In genomic region chr17:20155258-20156195, GRCh38 we compare ENCODE assay signal across 1 cellular context.
TF ChIP-seq lines count a peak whose summit lies in the region.

No MANE protein-coding gene starts in this region.

TF ChIP-seq in HepG2, 621 proteins besides CTCF, POLR2A, EP300 and RAD21 (continued from another document and continues in another):
- TF ChIP-seq ZNF687 (CRISPR knock-in tag; IDR thresholded peaks at IDR 0.05) (peak; percentile 50; the same call in 1 of the 2 replicates), ZNF780A (CRISPR knock-in tag; IDR thresholded peaks at IDR 0.05) (no peak), ZNF543 (CRISPR knock-in tag; IDR thresholded peaks at IDR 0.05) (no peak), ZNF761 (CRISPR knock-in tag; conservative IDR thresholded peaks at IDR 0.05) (no peak), YY1 (IDR thresholded peaks at IDR 0.05; ENCODE audit: insufficient read depth, insufficient replicate concordance, low read depth, low read length) (no peak), GABPB1 (CRISPR knock-in tag; IDR thresholded peaks at IDR 0.05) (peak; percentile 50; the same call in 1 of the 2 replicates), ZNF232 (CRISPR knock-in tag; IDR thresholded peaks at IDR 0.05; ENCODE audit: borderline replicate concordance) (no peak), ARHGAP35 (CRISPR knock-in tag; IDR thresholded peaks at IDR 0.05; ENCODE audit: borderline replicate concordance) (no peak), KLF15 (CRISPR knock-in tag; IDR thresholded peaks at IDR 0.05; ENCODE audit: borderline replicate concordance) (no peak), NFRKB (IDR thresholded peaks at IDR 0.05) (no peak), ZNF564 (CRISPR knock-in tag; IDR thresholded peaks at IDR 0.05) (no peak), ZBTB8A (CRISPR knock-in tag; IDR thresholded peaks at IDR 0.05; ENCODE audit: borderline replicate concordance, low read depth) (no peak), HDAC6 (IDR thresholded peaks at IDR 0.05; ENCODE audit: low read depth, low read length) (no peak), ZNF772 (CRISPR knock-in tag; IDR thresholded peaks at IDR 0.05) (no peak), ZHX1 (CRISPR knock-in tag; IDR thresholded peaks at IDR 0.05; ENCODE audit: low read depth) (no peak), ZNF678 (CRISPR knock-in tag; IDR thresholded peaks at IDR 0.05) (no peak), TCF12 (IDR thresholded peaks at IDR 0.05) (no peak), TCF12 (CRISPR knock-in tag; IDR thresholded peaks at IDR 0.05) (no peak), ZNF329 (CRISPR knock-in tag; IDR thresholded peaks at IDR 0.05; ENCODE audit: low read depth) (no peak), SP1 (IDR thresholded peaks at IDR 0.05) (no peak), SP1 (CRISPR knock-in tag; IDR thresholded peaks at IDR 0.05) (peak; percentile 42), ZNF317 (CRISPR knock-in tag; IDR thresholded peaks at IDR 0.05) (no peak), SKI (IDR thresholded peaks at IDR 0.05; ENCODE audit: partially characterized antibody) (no peak), CENPT (CRISPR knock-in tag; IDR thresholded peaks at IDR 0.05; ENCODE audit: low read depth) (no peak), AKAP8 (CRISPR knock-in tag; IDR thresholded peaks at IDR 0.05) (no peak), ZNF646 (CRISPR knock-in tag; IDR thresholded peaks at IDR 0.05) (no peak), MIXL1 (CRISPR knock-in tag; IDR thresholded peaks at IDR 0.05) (no peak), MYPOP (CRISPR knock-in tag; IDR thresholded peaks at IDR 0.05) (no peak), MIER3 (CRISPR knock-in tag; IDR thresholded peaks at IDR 0.05; ENCODE audit: borderline replicate concordance) (no peak), FLYWCH1 (CRISPR knock-in tag; IDR thresholded peaks at IDR 0.05) (no peak), CEBPB (IDR thresholded peaks at IDR 0.05; ENCODE audit: borderline replicate concordance, low read depth, low read length) (no peak), DPF2 (CRISPR knock-in tag; IDR thresholded peaks at IDR 0.05; ENCODE audit: borderline replicate concordance, low read depth) (no peak), ZNF33A (CRISPR knock-in tag; IDR thresholded peaks at IDR 0.05; ENCODE audit: borderline replicate concordance) (no peak)
- TF ChIP-seq, protein P1, sequence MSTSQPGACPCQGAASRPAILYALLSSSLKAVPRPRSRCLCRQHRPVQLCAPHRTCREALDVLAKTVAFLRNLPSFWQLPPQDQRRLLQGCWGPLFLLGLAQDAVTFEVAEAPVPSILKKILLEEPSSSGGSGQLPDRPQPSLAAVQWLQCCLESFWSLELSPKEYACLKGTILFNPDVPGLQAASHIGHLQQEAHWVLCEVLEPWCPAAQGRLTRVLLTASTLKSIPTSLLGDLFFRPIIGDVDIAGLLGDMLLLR (CRISPR knock-in tag; IDR thresholded peaks at IDR 0.05) = no peak
- TF ChIP-seq, protein P2, sequence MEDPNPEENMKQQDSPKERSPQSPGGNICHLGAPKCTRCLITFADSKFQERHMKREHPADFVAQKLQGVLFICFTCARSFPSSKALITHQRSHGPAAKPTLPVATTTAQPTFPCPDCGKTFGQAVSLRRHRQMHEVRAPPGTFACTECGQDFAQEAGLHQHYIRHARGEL (CRISPR knock-in tag; IDR thresholded peaks at IDR 0.05) = no peak
- TF ChIP-seq, protein P3, sequence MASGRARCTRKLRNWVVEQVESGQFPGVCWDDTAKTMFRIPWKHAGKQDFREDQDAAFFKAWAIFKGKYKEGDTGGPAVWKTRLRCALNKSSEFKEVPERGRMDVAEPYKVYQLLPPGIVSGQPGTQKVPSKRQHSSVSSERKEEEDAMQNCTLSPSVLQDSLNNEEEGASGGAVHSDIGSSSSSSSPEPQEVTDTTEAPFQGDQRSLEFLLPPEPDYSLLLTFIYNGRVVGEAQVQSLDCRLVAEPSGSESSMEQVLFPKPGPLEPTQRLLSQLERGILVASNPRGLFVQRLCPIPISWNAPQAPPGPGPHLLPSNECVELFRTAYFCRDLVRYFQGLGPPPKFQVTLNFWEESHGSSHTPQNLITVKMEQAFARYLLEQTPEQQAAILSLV (CRISPR knock-in tag; IDR thresholded peaks at IDR 0.05; ENCODE audit: borderline replicate concordance) = no peak
- TF ChIP-seq, protein P4, sequence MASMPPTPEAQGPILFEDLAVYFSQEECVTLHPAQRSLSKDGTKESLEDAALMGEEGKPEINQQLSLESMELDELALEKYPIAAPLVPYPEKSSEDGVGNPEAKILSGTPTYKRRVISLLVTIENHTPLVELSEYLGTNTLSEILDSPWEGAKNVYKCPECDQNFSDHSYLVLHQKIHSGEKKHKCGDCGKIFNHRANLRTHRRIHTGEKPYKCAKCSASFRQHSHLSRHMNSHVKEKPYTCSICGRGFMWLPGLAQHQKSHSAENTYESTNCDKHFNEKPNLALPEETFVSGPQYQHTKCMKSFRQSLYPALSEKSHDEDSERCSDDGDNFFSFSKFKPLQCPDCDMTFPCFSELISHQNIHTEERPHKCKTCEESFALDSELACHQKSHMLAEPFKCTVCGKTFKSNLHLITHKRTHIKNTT (CRISPR knock-in tag; IDR thresholded peaks at IDR 0.05) = no peak
- TF ChIP-seq, protein P5, sequence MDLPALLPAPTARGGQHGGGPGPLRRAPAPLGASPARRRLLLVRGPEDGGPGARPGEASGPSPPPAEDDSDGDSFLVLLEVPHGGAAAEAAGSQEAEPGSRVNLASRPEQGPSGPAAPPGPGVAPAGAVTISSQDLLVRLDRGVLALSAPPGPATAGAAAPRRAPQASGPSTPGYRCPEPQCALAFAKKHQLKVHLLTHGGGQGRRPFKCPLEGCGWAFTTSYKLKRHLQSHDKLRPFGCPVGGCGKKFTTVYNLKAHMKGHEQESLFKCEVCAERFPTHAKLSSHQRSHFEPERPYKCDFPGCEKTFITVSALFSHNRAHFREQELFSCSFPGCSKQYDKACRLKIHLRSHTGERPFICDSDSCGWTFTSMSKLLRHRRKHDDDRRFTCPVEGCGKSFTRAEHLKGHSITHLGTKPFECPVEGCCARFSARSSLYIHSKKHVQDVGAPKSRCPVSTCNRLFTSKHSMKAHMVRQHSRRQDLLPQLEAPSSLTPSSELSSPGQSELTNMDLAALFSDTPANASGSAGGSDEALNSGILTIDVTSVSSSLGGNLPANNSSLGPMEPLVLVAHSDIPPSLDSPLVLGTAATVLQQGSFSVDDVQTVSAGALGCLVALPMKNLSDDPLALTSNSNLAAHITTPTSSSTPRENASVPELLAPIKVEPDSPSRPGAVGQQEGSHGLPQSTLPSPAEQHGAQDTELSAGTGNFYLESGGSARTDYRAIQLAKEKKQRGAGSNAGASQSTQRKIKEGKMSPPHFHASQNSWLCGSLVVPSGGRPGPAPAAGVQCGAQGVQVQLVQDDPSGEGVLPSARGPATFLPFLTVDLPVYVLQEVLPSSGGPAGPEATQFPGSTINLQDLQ (CRISPR knock-in tag; IDR thresholded peaks at IDR 0.05) = no peak
- TF ChIP-seq, protein P6, sequence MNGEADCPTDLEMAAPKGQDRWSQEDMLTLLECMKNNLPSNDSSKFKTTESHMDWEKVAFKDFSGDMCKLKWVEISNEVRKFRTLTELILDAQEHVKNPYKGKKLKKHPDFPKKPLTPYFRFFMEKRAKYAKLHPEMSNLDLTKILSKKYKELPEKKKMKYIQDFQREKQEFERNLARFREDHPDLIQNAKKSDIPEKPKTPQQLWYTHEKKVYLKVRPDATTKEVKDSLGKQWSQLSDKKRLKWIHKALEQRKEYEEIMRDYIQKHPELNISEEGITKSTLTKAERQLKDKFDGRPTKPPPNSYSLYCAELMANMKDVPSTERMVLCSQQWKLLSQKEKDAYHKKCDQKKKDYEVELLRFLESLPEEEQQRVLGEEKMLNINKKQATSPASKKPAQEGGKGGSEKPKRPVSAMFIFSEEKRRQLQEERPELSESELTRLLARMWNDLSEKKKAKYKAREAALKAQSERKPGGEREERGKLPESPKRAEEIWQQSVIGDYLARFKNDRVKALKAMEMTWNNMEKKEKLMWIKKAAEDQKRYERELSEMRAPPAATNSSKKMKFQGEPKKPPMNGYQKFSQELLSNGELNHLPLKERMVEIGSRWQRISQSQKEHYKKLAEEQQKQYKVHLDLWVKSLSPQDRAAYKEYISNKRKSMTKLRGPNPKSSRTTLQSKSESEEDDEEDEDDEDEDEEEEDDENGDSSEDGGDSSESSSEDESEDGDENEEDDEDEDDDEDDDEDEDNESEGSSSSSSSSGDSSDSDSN (CRISPR knock-in tag; IDR thresholded peaks at IDR 0.05) = peak; percentile 82
